In genomic region chr19:14577885-14578427, GRCh38 we compare ENCODE assay signal across 14 cellular contexts. TPM values are rescaled to one million over a fixed set of nuclear protein-coding genes. Genes with fewer than 3 reads are reported as not detected.
DNase-seq lines count a peak whose midpoint lies in the region; ATAC-seq and TF ChIP-seq lines count a peak whose summit lies in the region.
"Had no signal": no experiment of that assay in that cellular context is flagged by ENCODE, and none has a peak within 500 bp of the region (broad histone marks: within the 10 kb centered on the region; RNA-seq: fewer than 3 reads in every experiment).

No MANE protein-coding gene starts in this region.

- no peaks in the 10 kb centered on the region for H3K36me3 Mint-ChIP-seq in activated naive CD4-positive, alpha-beta T cell treated with anti-CD3 and anti-CD28 coated beads, Interleukin-2, amount 50 U/mL, for 24 hours
- H3K36me3 Mint-ChIP-seq in activated naive CD4-positive, alpha-beta T cell treated with anti-CD3 and anti-CD28 coated beads for 36 hours (ENCODE audit: low read depth), result no peaks in the 10 kb centered on the region
- H3K36me3 Mint-ChIP-seq in IgD-negative memory B cell, result no peaks in the 10 kb centered on the region

- CTCF ChIA-PET in activated naive CD4-positive, alpha-beta T cell treated with anti-CD3 and anti-CD28 coated beads for 36 hours (lab: Charles Lee), result interaction anchor here (0.6 kb wide), 1 partner anchor 113 kb away, joined by 3 read pairs; no protein-coding TSS in a partner anchor

- no peaks in the 10 kb centered on the region for H3K27me3 Mint-ChIP-seq in activated naive CD4-positive, alpha-beta T cell treated with anti-CD3 and anti-CD28 coated beads, Interleukin-2, amount 50 U/mL, for 24 hours
- no peaks in the 10 kb centered on the region for H3K27me3 Mint-ChIP-seq in activated naive CD4-positive, alpha-beta T cell treated with anti-CD3 and anti-CD28 coated beads for 36 hours (ENCODE audit: low read depth)
- H3K27me3 Mint-ChIP-seq in IgD-negative memory B cell, result no peaks in the 10 kb centered on the region

- peak overlapping the region; percentile 73 for H3K27ac Mint-ChIP-seq in activated naive CD4-positive, alpha-beta T cell treated with anti-CD3 and anti-CD28 coated beads, Interleukin-2, amount 50 U/mL, for 24 hours
- H3K27ac Mint-ChIP-seq in activated naive CD4-positive, alpha-beta T cell treated with anti-CD3 and anti-CD28 coated beads for 36 hours, result no peak overlapping the region
- peak overlapping the region in 2 of 3 donors; percentile 80 to 93 for H3K27ac Mint-ChIP-seq in IgD-negative memory B cell

- H3K9me3 Mint-ChIP-seq in activated naive CD4-positive, alpha-beta T cell treated with anti-CD3 and anti-CD28 coated beads, Interleukin-2, amount 50 U/mL, for 24 hours, result no peaks in the 10 kb centered on the region
- no peaks in the 10 kb centered on the region for H3K9me3 Mint-ChIP-seq in activated naive CD4-positive, alpha-beta T cell treated with anti-CD3 and anti-CD28 coated beads for 36 hours
- H3K9me3 Mint-ChIP-seq in IgD-negative memory B cell, result no peaks in the 10 kb centered on the region

- intact Hi-C loops in activated naive CD4-positive, alpha-beta T cell treated with anti-CD3 and anti-CD28 coated beads for 36 hours (cut with micrococcal nuclease), result no loop called here
- intact Hi-C loops in heart right ventricle (cut with DNase I), result loop anchor here in 5 of 10 donors (5.0 to 10.0 kb wide), 5 partner anchors 107 to 317 kb away; partner anchors contain the start of gene OR7A17 (in 4 of the 5)

- peaks cover 0 to 11% (median 0%) of the 10 kb centered on the region in 9 donors for H3K4me1 ChIP-seq in heart right ventricle
- H3K4me1 ChIP-seq: parathyroid adenoma had no signal

- 43 to 49% methylated on average over 6 of the region's 6 CpGs for WGBS in heart right ventricle, 2 donors

- no peak for TF ChIP-seq CTCF in heart right ventricle (IDR thresholded peaks at IDR 0.05)

- H3K36me3 ChIP-seq in heart right ventricle, result no peaks in the 10 kb centered on the region
- H3K36me3 ChIP-seq: tibial nerve had no signal

- no peak overlapping the region for H3K4me3 Mint-ChIP-seq in activated naive CD4-positive, alpha-beta T cell treated with anti-CD3 and anti-CD28 coated beads, Interleukin-2, amount 50 U/mL, for 24 hours
- H3K4me3 Mint-ChIP-seq in activated naive CD4-positive, alpha-beta T cell treated with anti-CD3 and anti-CD28 coated beads for 36 hours, result no peak overlapping the region
- peak overlapping the region in 3 of 4 donors; percentile 60 to 84 (median 71) for H3K4me3 Mint-ChIP-seq in IgD-negative memory B cell

- no peaks in the 10 kb centered on the region for H3K27me3 ChIP-seq in heart right ventricle
- H3K27me3 ChIP-seq: tibial nerve had no signal

- no peak overlapping the region for H3K27ac ChIP-seq in heart right ventricle
- H3K27ac ChIP-seq: KMS-11, parathyroid adenoma, tibial nerve had no signal

- H3K4me3 ChIP-seq in heart right ventricle, result no peak overlapping the region
- H3K4me3 ChIP-seq: tibial nerve had no signal

- H3K4me1 Mint-ChIP-seq in activated naive CD4-positive, alpha-beta T cell treated with anti-CD3 and anti-CD28 coated beads, Interleukin-2, amount 50 U/mL, for 24 hours, result peaks cover 9% of the 10 kb centered on the region
- peaks cover 10% of the 10 kb centered on the region for H3K4me1 Mint-ChIP-seq in activated naive CD4-positive, alpha-beta T cell treated with anti-CD3 and anti-CD28 coated beads for 36 hours (ENCODE audit: low read depth)
- H3K4me1 Mint-ChIP-seq in IgD-negative memory B cell, result peaks cover 32 to 43% (median 37%) of the 10 kb centered on the region in 3 donors

- peak; percentile 70 for ATAC-seq in stimulated activated naive CD8-positive, alpha-beta T cell treated with anti-CD3 and anti-CD28 coated beads, Interleukin-15, Interleukin-2, amounts not matched to agents 100 U/mL and 50 U/mL, for 24 hours
- no peak for ATAC-seq in GM19328 (IDR thresholded peaks at IDR 0.05; ENCODE audit: unreplicated experiment)
- ATAC-seq in heart right ventricle, result no peak
- ATAC-seq: left ventricle myocardium superior had no signal

- no peaks in the 10 kb centered on the region for H3K9me3 ChIP-seq in heart right ventricle
- H3K9me3 ChIP-seq: tibial nerve had no signal

- no peak for DNase-seq in activated naive CD4-positive, alpha-beta T cell treated with anti-CD3 and anti-CD28 coated beads for 36 hours
- DNase-seq in UCSD-AML1 (lab: John Stamatoyannopoulos, UW; ENCODE audit: unreplicated experiment) (peak; percentile 24), heart right ventricle (no peak), NCI-H345 (lab: John Stamatoyannopoulos, UW) (no peak)
- DNase-seq in stimulated activated naive CD8-positive, alpha-beta T cell treated with anti-CD3 and anti-CD28 coated beads, Interleukin-15, Interleukin-2, amounts not matched to agents 100 U/mL and 50 U/mL, for 24 hours, result peak; percentile 60
- DNase-seq: activated effector memory CD4-positive, alpha-beta T cell treated with Interleukin-2 at 50 U/mL for 16 hours; left ventricle myocardium superior; T1000 had no signal

RNA-seq across cellular contexts. Expression of gene CLEC17A, which starts 4.9 kb away (rescaled TPM):
- total RNA-seq in activated naive CD4-positive, alpha-beta T cell treated with anti-CD3 and anti-CD28 coated beads for 36 hours, result under 1 TPM; 0.15 to 0.26 TPM
- polyA plus RNA-seq in IgD-negative memory B cell (27.0 TPM), heart right ventricle (not detected)
- under 1 TPM in 1 of 10 donors, not detected in 9; 0.12 TPM for total RNA-seq in heart right ventricle
- total RNA-seq: left ventricle myocardium superior had no signal

RNA-seq across cellular contexts. Expression of gene NDUFB7, which starts 6.1 kb away (rescaled TPM):
- 100 to 1,000 TPM; 117 to 123 TPM for total RNA-seq in activated naive CD4-positive, alpha-beta T cell treated with anti-CD3 and anti-CD28 coated beads for 36 hours
- polyA plus RNA-seq in IgD-negative memory B cell (224 TPM), heart right ventricle (1,000 to 10,000 TPM; 1,131 to 1,673 TPM)
- total RNA-seq in heart right ventricle, result 100 to 1,000 TPM; 347 to 525 (median 467) TPM

RNA-seq across cellular contexts. Expression of gene TECR, which starts 48.6 kb away (rescaled TPM):
- total RNA-seq in activated naive CD4-positive, alpha-beta T cell treated with anti-CD3 and anti-CD28 coated beads for 36 hours, result 100 to 1,000 TPM; 102 to 105 TPM
- polyA plus RNA-seq in IgD-negative memory B cell, result 145 TPM
- 10 to 100 TPM; 61.4 to 99.6 (median 73.1) TPM for total RNA-seq in heart right ventricle
- 100 to 1,000 TPM in 1 of 2 donors, 10 to 100 TPM in 1; 88.7 to 194 TPM for polyA plus RNA-seq in heart right ventricle

RNA-seq across cellular contexts. Expression of gene DNAJB1, which starts 59.8 kb away (rescaled TPM):
- total RNA-seq in activated naive CD4-positive, alpha-beta T cell treated with anti-CD3 and anti-CD28 coated beads for 36 hours, result 10 to 100 TPM; 48.1 to 49.5 TPM
- 77.1 TPM for polyA plus RNA-seq in IgD-negative memory B cell
- total RNA-seq in heart right ventricle, result 10 to 100 TPM; 40.3 to 99.0 (median 46.4) TPM
- 10 to 100 TPM; 23.6 to 44.2 TPM for polyA plus RNA-seq in heart right ventricle

Comparison
In these comparisons a context has a peak if more than half of its experiments do, and no peak if none do; other contexts are left out.
1. H3K4me3 Mint-ChIP-seq: peak in IgD-negative memory B cell (3 of 4); none in activated naive CD4-positive, alpha-beta T cell treated with anti-CD3 and anti-CD28 coated beads, Interleukin-2, amount 50 U/mL, for 24 hours (single experiment) and activated naive CD4-positive, alpha-beta T cell treated with anti-CD3 and anti-CD28 coated beads for 36 hours (single experiment).
2. DNase-seq: peak in UCSD-AML1 (single experiment) and stimulated activated naive CD8-positive, alpha-beta T cell treated with anti-CD3 and anti-CD28 coated beads, Interleukin-15, Interleukin-2, amounts not matched to agents 100 U/mL and 50 U/mL, for 24 hours (single experiment); none in activated naive CD4-positive, alpha-beta T cell treated with anti-CD3 and anti-CD28 coated beads for 36 hours (single experiment), heart right ventricle (0 of 2) and NCI-H345 (single experiment).